26 cellular contexts compared by ENCODE assay signal in genomic region chr1:161342836-161343235, GRCh38.
"Had no signal": no experiment of that assay in that cellular context is flagged by ENCODE, and none has a peak within 500 bp of the region (broad histone marks: within the 10 kb centered on the region; RNA-seq: fewer than 3 reads in every experiment).

No MANE protein-coding gene starts in this region.

- DNase-seq: activated CD4-positive, alpha-beta T cell treated with anti-CD3 and anti-CD28 coated beads, Interleukin-2, amount 10 ng/mL, durations not matched to agents 24 days and 14 days; activated CD4-positive, alpha-beta T cell treated with anti-CD3 and anti-CD28 coated beads, Interleukin-2, amount 50 U/mL, for 4 hours; activated CD8-positive, alpha-beta T cell treated with anti-CD3 and anti-CD28 coated beads for 36 hours; activated gamma-delta T cell; activated naive CD4-positive, alpha-beta T cell treated with Interleukin-2 at 50 U/mL for 16 hours; activated naive CD8-positive, alpha-beta T cell treated with anti-CD3 and anti-CD28 coated beads, Interleukin-2, amount 10 ng/mL, durations not matched to agents 7 days and 5 days; activated T-cell treated with anti-CD3 and anti-CD28 coated beads, Interleukin-2, amount 50 U/mL, for 1 hour; body of pancreas; Karpas-422; KBM-7; MG63; NCI-H1048; NCI-H1105 treated with DMSO at 0.1 percent for 48 hours; NCI-H1436; NCI-H187; NCI-H2029 treated with DMSO at 0.1 percent for 48 hours; NCI-H226; NCI-H526; NCI-H82; SHP77; SJCRH30; T1000 had no signal

- ATAC-seq: activated CD8-positive, alpha-beta T cell treated with anti-CD3 and anti-CD28 coated beads for 36 hours; body of pancreas; Panc1 had no signal

- H3K4me3 Mint-ChIP-seq: activated CD4-positive, alpha-beta T cell treated with anti-CD3 and anti-CD28 coated beads, Interleukin-2, amount 10 ng/mL, durations not matched to agents 24 days and 14 days; activated CD8-positive, alpha-beta T cell treated with anti-CD3 and anti-CD28 coated beads for 36 hours; activated naive CD4-positive, alpha-beta T cell treated with anti-CD3 and anti-CD28 coated beads, Interleukin-2, amount 50 U/mL, for 24 hours; activated naive CD8-positive, alpha-beta T cell treated with anti-CD3 and anti-CD28 coated beads, Interleukin-2, amount 10 ng/mL, durations not matched to agents 7 days and 5 days; IgD-negative memory B cell had no signal

- H3K27ac Mint-ChIP-seq: activated CD4-positive, alpha-beta T cell treated with anti-CD3 and anti-CD28 coated beads, Interleukin-2, amount 10 ng/mL, durations not matched to agents 24 days and 14 days; activated CD8-positive, alpha-beta T cell treated with anti-CD3 and anti-CD28 coated beads for 36 hours; activated naive CD4-positive, alpha-beta T cell treated with anti-CD3 and anti-CD28 coated beads, Interleukin-2, amount 50 U/mL, for 24 hours; activated naive CD8-positive, alpha-beta T cell treated with anti-CD3 and anti-CD28 coated beads, Interleukin-2, amount 10 ng/mL, durations not matched to agents 7 days and 5 days; activated T-helper 2 cell treated with anti-CD3 and anti-CD28 coated beads, Interferon-gamma antibody, Interleukin-2, Interleukin-4, amounts not matched to agents 10 μg/mL and 5 μg/mL and 100 μg/mL, durations not matched to agents 14 hours and 24 hours and 36 hours; IgD-negative memory B cell had no signal

- H3K9me3 Mint-ChIP-seq: activated CD4-positive, alpha-beta T cell treated with anti-CD3 and anti-CD28 coated beads, Interleukin-2, amount 10 ng/mL, durations not matched to agents 24 days and 14 days; activated CD8-positive, alpha-beta T cell treated with anti-CD3 and anti-CD28 coated beads for 36 hours; activated naive CD4-positive, alpha-beta T cell treated with anti-CD3 and anti-CD28 coated beads, Interleukin-2, amount 50 U/mL, for 24 hours; activated naive CD8-positive, alpha-beta T cell treated with anti-CD3 and anti-CD28 coated beads, Interleukin-2, amount 10 ng/mL, durations not matched to agents 7 days and 5 days; activated T-helper 2 cell treated with anti-CD3 and anti-CD28 coated beads, Interferon-gamma antibody, Interleukin-2, Interleukin-4, amounts not matched to agents 10 μg/mL and 5 μg/mL and 100 μg/mL, durations not matched to agents 14 hours and 24 hours and 36 hours; IgD-negative memory B cell had no signal
